ENCODE assay signal across 24 cellular contexts in genomic region chr10:19789607-19790006, GRCh38. TPM values are rescaled to one million over a fixed set of nuclear protein-coding genes. Genes with fewer than 3 reads are reported as not detected.
DNase-seq lines count a peak whose midpoint lies in the region; ATAC-seq, FAIRE-seq and TF ChIP-seq lines count a peak whose summit lies in the region.
"Had no signal": no experiment of that assay in that cellular context is flagged by ENCODE, and none has a peak within 500 bp of the region (broad histone marks: within the 10 kb centered on the region; RNA-seq: fewer than 3 reads in every experiment).

No MANE protein-coding gene starts in this region.

- H3K79me2 ChIP-seq in H1 (ENCODE audit: control insufficient read depth in 1 of 2, insufficient read depth in 2 of 2, low read length in 2 of 2), result no peaks in the 10 kb centered on the region
- H3K79me2 ChIP-seq in keratinocyte (ENCODE audit: control insufficient read depth, insufficient read depth, low read length), result no peaks in the 10 kb centered on the region

- H2BK120ac ChIP-seq in H1 (replicated peaks; ENCODE audit: low read depth, low read length), result no peak overlapping the region

- no peak for TF ChIP-seq POLR2A in H1 (IDR thresholded peaks at IDR 0.05; ENCODE audit: control extremely low read depth in 1 of 2, low read depth in 2 of 2, low read length in 2 of 2)

- no peak overlapping the region for H4K8ac ChIP-seq in H1 (ENCODE audit: extremely low read depth, insufficient read depth, low read length)

- H3K14ac ChIP-seq in H1 (ENCODE audit: insufficient read length), result no peak overlapping the region

- no peak overlapping the region for H4K5ac ChIP-seq in H1 (ENCODE audit: insufficient read length, low read depth, low read length)

- H3K4ac ChIP-seq in H1 (replicated peaks; ENCODE audit: insufficient read length, low read depth, low read length), result no peak overlapping the region

- H3K9ac ChIP-seq in HUES48 (ENCODE audit: low read depth, low read length) (no peak overlapping the region), H1 (replicated peaks in 1 of 4; ENCODE audit: extremely low read depth in 1 of 4, low read depth in 3 of 4, low read length in 3 of 4) (no peak overlapping the region), keratinocyte (ENCODE audit: control insufficient read depth, extremely low read depth, insufficient read depth, low read length) (no peak overlapping the region)
- H3K9ac ChIP-seq: BLaER1 treated with 17β-estradiol and CSF1 and Interleukin-3, amounts not matched to agents 10 nM and 100 nM had no signal

- H3K23me2 ChIP-seq in H1 (ENCODE audit: low read depth, low read length), result no peaks in the 10 kb centered on the region

- H3K36me3 ChIP-seq in HUES48 (ENCODE audit: control insufficient read depth, insufficient read depth, low read length) (no peaks in the 10 kb centered on the region), H1 (ENCODE audit: control insufficient read depth in 2 of 4, insufficient read depth in 4 of 4, low read length in 3 of 4) (no peaks in the 10 kb centered on the region), keratinocyte (ENCODE audit: control insufficient read depth in 2 of 2, extremely low read depth in 1 of 2, insufficient read depth in 2 of 2, low read length in 2 of 2) (no peaks in the 10 kb centered on the region)
- H3K36me3 ChIP-seq: BE2C; BLaER1 treated with 17β-estradiol and CSF1 and Interleukin-3, amounts not matched to agents 10 nM and 100 nM had no signal

- H3K9me1 ChIP-seq in keratinocyte (ENCODE audit: control insufficient read depth, extremely low read depth, insufficient read depth, low read length), result no peaks in the 10 kb centered on the region

- FAIRE-seq in H1 (lab: Jason Lieb, UNC), result no peak
- FAIRE-seq in keratinocyte (lab: Jason Lieb, UNC), result no peak
- FAIRE-seq: A549, D721Med, GM12891, GM18507 had no signal

- H3K27me3 ChIP-seq in HUES48 (ENCODE audit: control insufficient read depth, insufficient read depth, low read length), result no peaks in the 10 kb centered on the region
- H3K27me3 ChIP-seq in H1 (replicated peaks in 1 of 4; ENCODE audit: control insufficient read depth in 3 of 4, extremely low read depth in 1 of 4, insufficient read depth in 3 of 4, low read length in 3 of 4), result no peaks in the 10 kb centered on the region
- H3K27me3 ChIP-seq in keratinocyte (ENCODE audit: control insufficient read depth, extremely low read depth, insufficient read depth, low read length), result no peaks in the 10 kb centered on the region
- H3K27me3 ChIP-seq: BE2C; BLaER1 treated with 17β-estradiol and CSF1 and Interleukin-3, amounts not matched to agents 10 nM and 100 nM had no signal

- ATAC-seq in HG03571 (IDR thresholded peaks at IDR 0.05; ENCODE audit: unreplicated experiment), result no peak
- ATAC-seq: A549 had no signal

- POLR2A ChIA-PET in H1 (lab: Charles Lee; ENCODE audit: partially characterized antibody), result no interaction called here

- H3K23ac ChIP-seq in H1 (ENCODE audit: insufficient read length), result no peak overlapping the region

- 89% methylated on average over 5 of the region's 5 CpGs; no CpG with 5 or more reads in 1 of the 2 experiments for WGBS in H1 (ENCODE audit: extremely low coverage in 1 of 2, insufficient coverage in 1 of 2, insufficient read length in 1 of 2, insufficient replicate concordance in 2 of 2, low coverage in 1 of 2, low lambda C conversion rate in 2 of 2, missing lambda C conversion rate in 1 of 2), 2 experiments

- H3K4me2 ChIP-seq in H1 (ENCODE audit: insufficient read depth in 1 of 2, low read depth in 2 of 2, low read length in 2 of 2) (no peak overlapping the region), keratinocyte (ENCODE audit: control insufficient read depth, extremely low read depth, insufficient read depth, low read depth, low read length) (peak overlapping the region; percentile 41)
- H3K4me2 ChIP-seq: A549; BLaER1 treated with 17β-estradiol and CSF1 and Interleukin-3, amounts not matched to agents 10 nM and 100 nM had no signal

- H2AK5ac ChIP-seq in H1 (ENCODE audit: low read depth, low read length), result no peak overlapping the region

- in situ Hi-C loops in G401 (cut with HindIII; ENCODE audit: low sequenced_read_pairs), result no loop called here

- H4K20me1 ChIP-seq in H1 (replicated peaks in 1 of 2; ENCODE audit: control insufficient read depth in 1 of 2, insufficient read depth in 2 of 2, low read length in 2 of 2) (no peaks in the 10 kb centered on the region), keratinocyte (ENCODE audit: control insufficient read depth, extremely low read depth, insufficient read depth, low read length) (no peaks in the 10 kb centered on the region)
- H4K20me1 ChIP-seq: BLaER1 treated with 17β-estradiol and CSF1 and Interleukin-3, amounts not matched to agents 10 nM and 100 nM had no signal

- H2BK5ac ChIP-seq in H1 (ENCODE audit: low read depth, low read length), result no peak overlapping the region

- no peak for DNase-seq in H1 (ENCODE audit: low read depth in 1 of 2, low spot score in 2 of 2)
- no peak for DNase-seq in keratinocyte (ENCODE audit: low read depth, low spot score)
- DNase-seq in NCI-H1436 (lab: John Stamatoyannopoulos, UW), result no peak
- DNase-seq in G401 (ENCODE audit: low spot score), result no peak
- DNase-seq in NCI-H1417 (lab: John Stamatoyannopoulos, UW), result no peak
- DNase-seq: 8988T; ACHN; AML-193; BE2C; CD4-positive, alpha-beta T cell; CD8-positive, alpha-beta memory T cell; DMS 273 treated with DMSO at 0.1 percent for 48 hours; DMS79; EL; GF-D8; H9; HFFc6 had no signal

- H3K56ac ChIP-seq in H1 (replicated peaks; ENCODE audit: insufficient read length, low read depth, low read length), result no peak overlapping the region

- H2AFZ ChIP-seq in H1 (ENCODE audit: low read length) (no peak overlapping the region), keratinocyte (ENCODE audit: control insufficient read depth, low read length) (peak overlapping the region; percentile 78)

- TF ChIP-seq CTCF in H1 (IDR thresholded peaks at IDR 0.05; ENCODE audit: control extremely low read depth in 1 of 3, insufficient read depth in 1 of 3, low read depth in 1 of 3, low read length in 3 of 3), result no peak
- TF ChIP-seq CTCF in keratinocyte (optimal IDR thresholded peaks at IDR 0.05 in 1 of 3, IDR thresholded peaks at IDR 0.05 in 1 of 3, conservative IDR thresholded peaks at IDR 0.05 in 1 of 3; ENCODE audit: extremely low read depth in 1 of 3, insufficient read depth in 2 of 3, low read length in 3 of 3), result no peak

- H3K4me1 ChIP-seq in HUES48 (ENCODE audit: control insufficient read depth, insufficient read depth, low read length), result peaks cover 23% of the 10 kb centered on the region
- H3K4me1 ChIP-seq in H1 (replicated peaks in 1 of 4; ENCODE audit: control insufficient read depth in 3 of 4, insufficient read depth in 4 of 4, low read length in 3 of 4), result no peaks in the 10 kb centered on the region
- peaks cover 13% of the 10 kb centered on the region for H3K4me1 ChIP-seq in keratinocyte (ENCODE audit: control insufficient read depth, extremely low read depth, insufficient read depth, low read length)
- H3K4me1 ChIP-seq: A549, BE2C had no signal

- H3K4me3 ChIP-seq in HUES48 (ENCODE audit: low read depth, low read length), result no peak overlapping the region
- H3K4me3 ChIP-seq in H1 (ENCODE audit: extremely low read depth in 1 of 4, insufficient read depth in 2 of 4, low read depth in 3 of 4, low read length in 4 of 4), result no peak overlapping the region
- peak overlapping the region in 1 of 3 experiments; percentile 2 for H3K4me3 ChIP-seq in keratinocyte (ENCODE audit: control insufficient read depth in 2 of 3, extremely low read depth in 1 of 3, insufficient read depth in 2 of 3, low read depth in 1 of 3, low read length in 3 of 3)
- H3K4me3 ChIP-seq: A549; BLaER1 treated with 17β-estradiol and CSF1 and Interleukin-3, amounts not matched to agents 10 nM and 100 nM had no signal

- no peak for TF ChIP-seq RAD21 in H1 (IDR thresholded peaks at IDR 0.05 in 1 of 2, conservative IDR thresholded peaks at IDR 0.05 in 1 of 2; ENCODE audit: low read depth in 2 of 2, low read length in 2 of 2)

- H2BK15ac ChIP-seq in H1 (ENCODE audit: low read length), result no peak overlapping the region

- H3K9me3 ChIP-seq in HUES48 (ENCODE audit: control insufficient read depth, insufficient read depth, low read length) (no peaks in the 10 kb centered on the region), H1 (ENCODE audit: insufficient read depth in 2 of 2, low read depth in 1 of 2, low read length in 1 of 2) (no peaks in the 10 kb centered on the region), keratinocyte (ENCODE audit: control insufficient read depth, low read depth, low read length) (no peaks in the 10 kb centered on the region)
- H3K9me3 ChIP-seq: A549; BE2C; BLaER1 treated with 17β-estradiol and CSF1 and Interleukin-3, amounts not matched to agents 10 nM and 100 nM had no signal

- no peak overlapping the region for H4K91ac ChIP-seq in H1 (replicated peaks; ENCODE audit: insufficient read length, low read length)

- no peak overlapping the region for H3K18ac ChIP-seq in H1 (ENCODE audit: extremely low read depth, low read length)

- no peaks in the 10 kb centered on the region for H3K79me1 ChIP-seq in H1 (ENCODE audit: low read depth, low read length)

- dilution Hi-C loops in keratinocyte (cut with MboI; ENCODE audit: extremely low pct_ligation_motif_present, low sequenced_read_pairs), result no loop called here

- H2BK12ac ChIP-seq in H1 (ENCODE audit: low read depth, low read length), result 0 out of 2 replicates have a peak overlapping the region, but pooled peaks have one; percentile 22

- H3K27ac ChIP-seq in HUES48 (ENCODE audit: low read depth, low read length) (peak overlapping the region; percentile 20), H1 (ENCODE audit: low read depth, low read length) (no peak overlapping the region), keratinocyte (ENCODE audit: control insufficient read depth, insufficient read depth, low read length) (no peak overlapping the region)
- H3K27ac ChIP-seq: A549; BLaER1 treated with 17β-estradiol and CSF1 and Interleukin-3, amounts not matched to agents 10 nM and 100 nM had no signal

- no peak for TF ChIP-seq EP300 in H1 (IDR thresholded peaks at IDR 0.05; ENCODE audit: borderline replicate concordance in 1 of 2, low read depth in 2 of 2, low read length in 2 of 2)

- no peak overlapping the region for H2BK20ac ChIP-seq in H1 (ENCODE audit: low read length)

- CTCF ChIA-PET in H1 (lab: Charles Lee; ENCODE audit: partially characterized antibody), result interaction anchor here (0.6 to 1.5 kb wide), 2 partner anchors 90 to 382 kb away, joined by 3 read pairs; no protein-coding TSS in a partner anchor

RNA-seq across cellular contexts. Expression of gene PLXDC2, which starts 26.6 kb away (rescaled TPM):
- 40.1 and 40.5 TPM in 2 replicates for total RNA-seq in H1 (2021; fragmentation: NEBNext Ultra II Directional; extraction: Animal tissue kit (Norgen Biotek cat#: 25700))
- polyA plus RNA-seq in H1 (2011; rRNA removed) (11.3 and 23.0 TPM in 2 replicates), keratinocyte (12.0 to 18.6 TPM (median 12.9 TPM) in 3 replicates)
- 16.4 TPM for polyA plus RNA-seq in H1 (2011; cell fraction: cytosol; rRNA removed)
- polyA plus RNA-seq in H1 (2011; cell fraction: nucleus; rRNA removed), result 24.7 TPM
- 16.7 to 24.1 TPM (median 19.4 TPM) in 4 replicates for polyA plus RNA-seq in H1 (2012, experiment 1 of 2)
- polyA plus RNA-seq in H1 (2012, experiment 2 of 2), result 3.3 TPM
- polyA plus RNA-seq in H1 (2013, experiment 1 of 2), result 38.8 TPM
- polyA plus RNA-seq in H1 (2013, experiment 2 of 2), result 39.9 TPM
- 60.9 and 99.3 TPM in 2 replicates for polyA minus RNA-seq in H1 (2011; rRNA and poly(A)+ RNA removed)
- polyA minus RNA-seq in H1 (2011; cell fraction: cytosol; rRNA and poly(A)+ RNA removed), result 22.5 TPM
- polyA minus RNA-seq in H1 (2011; cell fraction: nucleus; rRNA and poly(A)+ RNA removed), result 80.5 TPM
- polyA plus RNA-seq in keratinocyte (2011; ENCODE audit: low read depth), result 64.6 TPM
- 5.9 and 11.5 TPM in 2 replicates for polyA plus RNA-seq in keratinocyte (2011; cell fraction: cytosol; rRNA removed)
- 31.2 and 35.2 TPM in 2 replicates for polyA plus RNA-seq in keratinocyte (2011; cell fraction: nucleus; rRNA removed)
- 7.5 and 36.7 TPM in 2 replicates for polyA plus RNA-seq in keratinocyte (2012; ENCODE audit: low replicate concordance)
- 10.8 to 29.8 TPM (median 24.5 TPM) in 3 replicates for polyA minus RNA-seq in keratinocyte
- polyA minus RNA-seq in keratinocyte (2011; cell fraction: cytosol; rRNA and poly(A)+ RNA removed), result 7.3 TPM
- 27.0 and 61.5 TPM in 2 replicates for polyA minus RNA-seq in keratinocyte (2011; cell fraction: nucleus; rRNA and poly(A)+ RNA removed)
- not detected in 2 replicates for total RNA-seq in G401 (2014; rRNA removed; shearing (Covaris generic))

Comparison
In these comparisons a context has a peak if more than half of its experiments do, and no peak if none do; other contexts are left out.
1. RNA of gene PLXDC2, which starts 26.6 kb away (total RNA-seq): 40.1 to 40.5 TPM in H1; not detected in G401; every median in the first group is over 10 times any median in the second.